7 cellular contexts compared by ENCODE assay signal in the genomic region with DNA sequence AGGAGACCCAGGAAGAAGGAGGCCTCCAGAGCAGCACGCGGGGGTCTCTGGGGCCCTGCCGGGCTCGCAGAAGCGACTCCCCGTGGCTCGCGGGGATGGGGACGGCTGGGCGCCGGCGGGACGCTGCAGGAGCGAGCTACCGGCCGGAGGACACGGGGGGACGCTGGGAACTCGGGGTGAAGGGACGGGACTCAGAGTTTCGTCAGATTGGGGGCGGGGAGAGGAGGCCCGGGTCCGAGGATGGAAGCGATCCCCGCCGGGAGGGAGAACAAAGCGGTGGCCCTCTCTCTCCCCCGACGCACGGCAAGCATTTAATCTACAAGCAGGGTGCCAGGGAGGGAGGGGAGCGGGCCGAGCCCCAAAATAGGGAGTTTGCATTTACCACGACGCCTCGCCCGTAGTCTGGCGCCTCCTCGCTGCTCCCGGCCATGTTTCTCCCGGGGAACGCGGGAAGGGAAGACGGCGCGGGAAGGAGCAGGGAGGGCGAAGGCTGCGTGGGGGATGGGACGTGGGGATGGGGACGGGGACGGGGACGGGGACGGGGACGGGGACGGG. TPM values are rescaled to one million over a fixed set of nuclear protein-coding genes. Genes with fewer than 3 reads are reported as not detected.
A peak's percentile ranks its signal among the peaks of the same experiment; 100 is the strongest.
DNase-seq lines count a peak whose midpoint lies in the region; ATAC-seq and TF ChIP-seq lines count a peak whose summit lies in the region.

Gene PRTFDC1, minus strand, starts transcription at position 461 of the 555 bp plus-strand sequence. Its CDS starts 31 bp downstream, at position 430.

- H3K9me3 Mint-ChIP-seq in activated naive CD8-positive, alpha-beta T cell treated with anti-CD3 and anti-CD28 coated beads, Interleukin-2, amount 10 ng/mL, durations not matched to agents 7 days and 5 days, result no peaks in the 10 kb centered on the region

- H3K27ac Mint-ChIP-seq in activated naive CD8-positive, alpha-beta T cell treated with anti-CD3 and anti-CD28 coated beads, Interleukin-2, amount 10 ng/mL, durations not matched to agents 7 days and 5 days, result peak within 1 kb of the TSS; percentile 88

- H3K27ac ChIP-seq in cardiac muscle cell (no peak within 1 kb of the TSS), parathyroid adenoma (peak within 1 kb of the TSS; percentile 87)

- H3K4me2 ChIP-seq in parathyroid adenoma (ENCODE audit: low read length), result peak within 1 kb of the TSS; percentile 86

- H3K4me1 ChIP-seq in cardiac muscle cell (ENCODE audit: low read depth) (no peaks in the 10 kb centered on the region), parathyroid adenoma (peaks cover 13% of the 10 kb centered on the region)

- peak; percentile 11 for TF ChIP-seq POLR2A in GM10847 (IDR thresholded peaks at IDR 0.05; ENCODE audit: extremely low read depth, insufficient read length)

- H3K4me3 Mint-ChIP-seq in activated naive CD8-positive, alpha-beta T cell treated with anti-CD3 and anti-CD28 coated beads, Interleukin-2, amount 10 ng/mL, durations not matched to agents 7 days and 5 days, result peak within 1 kb of the TSS; percentile 87

- ATAC-seq in GM21737 (IDR thresholded peaks at IDR 0.05; ENCODE audit: unreplicated experiment), result peak; percentile 20
- ATAC-seq in activated naive CD8-positive, alpha-beta T cell treated with anti-CD3 and anti-CD28 coated beads, Interleukin-2, amount 10 ng/mL, durations not matched to agents 7 days and 5 days (ENCODE audit: low read depth), result peak; percentile 45

- peak within 1 kb of the TSS; percentile 45 for H3K4me3 ChIP-seq in cardiac muscle cell
- peak within 1 kb of the TSS; percentile 64 for H3K4me3 ChIP-seq in parathyroid adenoma (ENCODE audit: low read depth, low read length)

- POLR2A ChIA-PET in activated naive CD8-positive, alpha-beta T cell treated with anti-CD3 and anti-CD28 coated beads, Interleukin-2, amount 10 ng/mL, durations not matched to agents 7 days and 5 days (lab: Charles Lee), result interaction anchor here (1.3 to 2.4 kb wide), 6 partner anchors 23 to 229 kb away, joined by 3 to 9 read pairs (median 6); no protein-coding TSS in a partner anchor

- no peak for TF ChIP-seq CTCF in cardiac muscle cell (IDR thresholded peaks at IDR 0.05; ENCODE audit: low read depth, low read length)
- no peak for TF ChIP-seq CTCF in parathyroid adenoma (IDR thresholded peaks at IDR 0.05)

- H2AFZ ChIP-seq in parathyroid adenoma, result peak within 1 kb of the TSS; percentile 95

- H3K27me3 ChIP-seq in cardiac muscle cell (no peaks in the 10 kb centered on the region), parathyroid adenoma (ENCODE audit: control insufficient read depth, insufficient read depth, low read length) (no peaks in the 10 kb centered on the region)

- H3K27me3 Mint-ChIP-seq in activated naive CD8-positive, alpha-beta T cell treated with anti-CD3 and anti-CD28 coated beads, Interleukin-2, amount 10 ng/mL, durations not matched to agents 7 days and 5 days, result no peaks in the 10 kb centered on the region

- peak within 1 kb of the TSS; percentile 51 for H3K9ac ChIP-seq in parathyroid adenoma

- H3K36me3 ChIP-seq in cardiac muscle cell (no peaks in the 10 kb centered on the region), parathyroid adenoma (ENCODE audit: control insufficient read depth, insufficient read depth, low read length) (no peaks in the 10 kb centered on the region)

- H3K9me3 ChIP-seq in cardiac muscle cell (ENCODE audit: low read depth) (no peaks in the 10 kb centered on the region), parathyroid adenoma (ENCODE audit: control insufficient read depth, low read length) (no peaks in the 10 kb centered on the region)

- peaks cover 4% of the 10 kb centered on the region for H3K36me3 Mint-ChIP-seq in activated naive CD8-positive, alpha-beta T cell treated with anti-CD3 and anti-CD28 coated beads, Interleukin-2, amount 10 ng/mL, durations not matched to agents 7 days and 5 days

- H3K79me2 ChIP-seq in parathyroid adenoma, result no peaks in the 10 kb centered on the region

- peak; percentile 45 for DNase-seq in NCI-H1105 (lab: John Stamatoyannopoulos, UW)
- DNase-seq in activated naive CD8-positive, alpha-beta T cell treated with anti-CD3 and anti-CD28 coated beads, Interleukin-2, amount 10 ng/mL, durations not matched to agents 7 days and 5 days, result peak; percentile 60
- DNase-seq in cardiac muscle cell (ENCODE audit: low read depth in 1 of 2, low spot score in 1 of 2), result peak in 1 of 2 donors; percentile 58
- DNase-seq in DMS153 (lab: John Stamatoyannopoulos, UW), result no peak

- H3K4me1 Mint-ChIP-seq in activated naive CD8-positive, alpha-beta T cell treated with anti-CD3 and anti-CD28 coated beads, Interleukin-2, amount 10 ng/mL, durations not matched to agents 7 days and 5 days, result peaks cover 18% of the 10 kb centered on the region

RNA-seq across cellular contexts. Expression of gene PRTFDC1, which starts in this region (rescaled TPM):
- 1 to 10 TPM; 1.5 to 2.0 TPM for total RNA-seq in activated naive CD8-positive, alpha-beta T cell treated with anti-CD3 and anti-CD28 coated beads, Interleukin-2, amount 10 ng/mL, durations not matched to agents 7 days and 5 days
- total RNA-seq in cardiac muscle cell, result 1.9 and 3.8 TPM in 2 replicates
- 3.1 and 10.2 TPM in 2 replicates for polyA plus RNA-seq in cardiac muscle cell
